In genomic region chr12:6038160-6038559, GRCh38 we compare ENCODE assay signal across 8 cellular contexts.
DNase-seq lines count a peak whose midpoint lies in the region; ATAC-seq and TF ChIP-seq lines count a peak whose summit lies in the region.

No MANE protein-coding gene starts in this region.

- H3K4me1 ChIP-seq in tibial artery: no peaks in the 10 kb centered on the region

- H3K36me3 ChIP-seq in MG63: no peaks in the 10 kb centered on the region
- no peaks in the 10 kb centered on the region for H3K36me3 ChIP-seq in SU-DHL-6 (ENCODE audit: low read length)
- H3K36me3 ChIP-seq in tibial artery: no peaks in the 10 kb centered on the region

- peak; percentile 36 for TF ChIP-seq CTCF in CD4-positive, alpha-beta T cell (IDR thresholded peaks at IDR 0.05)
- TF ChIP-seq CTCF in GM20000 (IDR thresholded peaks at IDR 0.05; ENCODE audit: extremely low read depth, missing control alignments): peak; percentile 72
- peak; percentile 70 for TF ChIP-seq CTCF in SU-DHL-6 (IDR thresholded peaks at IDR 0.05; ENCODE audit: insufficient read depth, low read length, poor library complexity, severe bottlenecking)
- peak; percentile 92 for TF ChIP-seq CTCF in choroid plexus epithelial cell (conservative IDR thresholded peaks at IDR 0.05; ENCODE audit: low read depth, low read length)
- TF ChIP-seq CTCF in tibial artery (IDR thresholded peaks at IDR 0.05): peak; percentile 18

- H3K4me3 Mint-ChIP-seq in CD4-positive, alpha-beta T cell: no peak overlapping the region

- H3K27ac Mint-ChIP-seq in CD4-positive, alpha-beta T cell: no peak overlapping the region

- intact Hi-C loops in CD4-positive, alpha-beta T cell (cut with DNase I, micrococcal nuclease): loop anchor here in 1 of 2 experiments (5.0 kb wide), 1 partner anchor 1016 kb away; no protein-coding TSS in a partner anchor
- intact Hi-C loops in tibial artery (cut with DNase I; ENCODE audit: low total_unique reads): no loop called here

- peak in 3 of 10 experiments; percentile 10 to 14 (median 13) for DNase-seq in CD4-positive, alpha-beta T cell
- DNase-seq in GM20000 (ENCODE audit: low spot score) (peak; percentile 77), MG63 (peak; percentile 35), choroid plexus epithelial cell (ENCODE audit: low read depth) (peak; percentile 90), lung microvascular endothelial cell (ENCODE audit: low read depth in 2 of 2) (peak; percentile 73 to 91), tibial artery (no peak), 8988T (no peak)

- ATAC-seq in CD4-positive, alpha-beta T cell (ENCODE audit: poor library complexity): peak; percentile 74

- no peaks in the 10 kb centered on the region for H4K20me1 ChIP-seq in SU-DHL-6 (ENCODE audit: low read depth, low read length)

- no peaks in the 10 kb centered on the region for H3K27me3 Mint-ChIP-seq in CD4-positive, alpha-beta T cell

- H3K27me3 ChIP-seq in CD4-positive, alpha-beta T cell (ENCODE audit: control insufficient read depth, insufficient read depth, low read length): no peaks in the 10 kb centered on the region
- H3K27me3 ChIP-seq in MG63: no peaks in the 10 kb centered on the region
- no peaks in the 10 kb centered on the region for H3K27me3 ChIP-seq in SU-DHL-6 (ENCODE audit: low read length)
- no peaks in the 10 kb centered on the region for H3K27me3 ChIP-seq in tibial artery

- no peak overlapping the region for H2AFZ ChIP-seq in SU-DHL-6 (ENCODE audit: low read depth, low read length, severe bottlenecking)

- H3K9me3 ChIP-seq in CD4-positive, alpha-beta T cell (ENCODE audit: control insufficient read depth, low read length): no peaks in the 10 kb centered on the region
- H3K9me3 ChIP-seq in MG63 (no peaks in the 10 kb centered on the region), SU-DHL-6 (ENCODE audit: insufficient read depth, low read length) (no peaks in the 10 kb centered on the region), tibial artery (no peaks in the 10 kb centered on the region)

- no peak overlapping the region for H3K27ac ChIP-seq in CD4-positive, alpha-beta T cell (ENCODE audit: low read depth, low read length)
- H3K27ac ChIP-seq in SU-DHL-6 (ENCODE audit: low read depth, low read length): no peak overlapping the region
- no peak overlapping the region for H3K27ac ChIP-seq in tibial artery

- CTCF ChIA-PET in CD4-positive, alpha-beta T cell (lab: Charles Lee): interaction anchor here (0.6 to 1.9 kb wide), 2 partner anchors 49 kb away, joined by 3 to 13 read pairs; no protein-coding TSS in a partner anchor

- H3K79me2 ChIP-seq in SU-DHL-6 (ENCODE audit: insufficient read depth, low read length): no peaks in the 10 kb centered on the region

- H3K4me2 ChIP-seq in SU-DHL-6 (ENCODE audit: low read depth, low read length, poor library complexity, severe bottlenecking): no peak overlapping the region

- H3K4me1 Mint-ChIP-seq in CD4-positive, alpha-beta T cell (ENCODE audit: low read depth): no peaks in the 10 kb centered on the region

- H3F3A ChIP-seq in SU-DHL-6 (ENCODE audit: insufficient read depth): no peaks in the 10 kb centered on the region

- H3K9ac ChIP-seq in SU-DHL-6 (ENCODE audit: low read length): no peak overlapping the region

- H3K36me3 Mint-ChIP-seq in CD4-positive, alpha-beta T cell (ENCODE audit: low read depth): no peaks in the 10 kb centered on the region

- POLR2A ChIA-PET in CD4-positive, alpha-beta T cell (lab: Charles Lee): no interaction called here

- H3K9me3 Mint-ChIP-seq in CD4-positive, alpha-beta T cell: no peaks in the 10 kb centered on the region

- no peaks in the 10 kb centered on the region for H3K9me2 ChIP-seq in SU-DHL-6 (replicated peaks; ENCODE audit: insufficient read depth, low read length)

- H3K4me3 ChIP-seq in MG63 (no peak overlapping the region), SU-DHL-6 (ENCODE audit: insufficient read depth, low read length, poor library complexity, severe bottlenecking) (no peak overlapping the region), choroid plexus epithelial cell (ENCODE audit: low read depth, low read length) (no peak overlapping the region), tibial artery (no peak overlapping the region)

Comparison
In these comparisons a context has a peak if more than half of its experiments do, and no peak if none do; other contexts are left out.
1. DNase-seq: peak in GM20000 (single experiment), MG63 (single experiment), choroid plexus epithelial cell (single experiment) and lung microvascular endothelial cell (2 of 2); none in tibial artery (0 of 2) and 8988T (single experiment).
2. CTCF ChIP-seq: peak in every context shown above with its lines; median percentile 92 in choroid plexus epithelial cell; 72 in GM20000; 70 in SU-DHL-6; 36 in CD4-positive, alpha-beta T cell; 18 in tibial artery.